In genomic region chr12:98002887-98003493, GRCh38 we compare ENCODE assay signal across 9 cellular contexts.
DNase-seq lines count a peak whose midpoint lies in the region; ATAC-seq and TF ChIP-seq lines count a peak whose summit lies in the region.
"Had no signal": no experiment of that assay in that cellular context is flagged by ENCODE, and none has a peak within 500 bp of the region (broad histone marks: within the 10 kb centered on the region; RNA-seq: fewer than 3 reads in every experiment).

No MANE protein-coding gene starts in this region.

- no peak overlapping the region for H3K4me3 Mint-ChIP-seq in MCF 10A (ENCODE audit: unreplicated experiment)
- H3K4me3 Mint-ChIP-seq: IgD-negative memory B cell had no signal

- no TSS peak for BruUV-seq in MCF 10A (replicated peaks; lab: Mats Ljungman, UMichigan)

- H3K4me1 Mint-ChIP-seq in MCF 10A (ENCODE audit: insufficient read depth, unreplicated experiment): no peaks in the 10 kb centered on the region

- peak; percentile 52 for TF ChIP-seq CTCF in MCF 10A (IDR thresholded peaks at IDR 0.05; ENCODE audit: unreplicated experiment)
- TF ChIP-seq CTCF in lung (IDR thresholded peaks at IDR 0.05; ENCODE audit: control extremely low read depth, extremely low read depth): no peak

- no peaks in the 10 kb centered on the region for H3K36me3 Mint-ChIP-seq in MCF 10A (ENCODE audit: insufficient read depth, unreplicated experiment)
- H3K36me3 Mint-ChIP-seq: IgD-negative memory B cell had no signal

- no peaks in the 10 kb centered on the region for H3K36me3 ChIP-seq in lung (ENCODE audit: control insufficient read depth in 2 of 2, insufficient read depth in 2 of 2, low read length in 2 of 2)

- ATAC-seq in GM18520 (IDR thresholded peaks at IDR 0.05; ENCODE audit: unreplicated experiment) (peak; percentile 61), HG03432 (IDR thresholded peaks at IDR 0.05; ENCODE audit: unreplicated experiment) (peak; percentile 67), lung (ENCODE audit: insufficient read depth, low FRiP score) (no peak), GM21447 (IDR thresholded peaks at IDR 0.05; ENCODE audit: unreplicated experiment) (no peak)

- peaks cover 22% of the 10 kb centered on the region for H3K27me3 Mint-ChIP-seq in MCF 10A (ENCODE audit: insufficient read depth, unreplicated experiment)

- H3K4me3 ChIP-seq in lung: no peak overlapping the region

- no peaks in the 10 kb centered on the region for H3K27me3 ChIP-seq in lung (ENCODE audit: control insufficient read depth, insufficient read depth)

- CTCF ChIA-PET in MCF 10A (lab: Yijun Ruan, JAX): interaction anchor here (0.6 to 1.2 kb wide), 16 partner anchors 15 to 1424 kb away, joined by 3 to 7 read pairs (median 3); no protein-coding TSS in a partner anchor

- DNase-seq in CMK (ENCODE audit: low read depth) (peak; percentile 15), NCI-H524 (lab: John Stamatoyannopoulos, UW) (peak; percentile 34 to 68), MCF 10A (ENCODE audit: unreplicated experiment) (peak; percentile 59), lung (ENCODE audit: low spot score) (peak; percentile 38), AG08396 (ENCODE audit: low spot score) (no peak)

- no peaks in the 10 kb centered on the region for H3K9me3 ChIP-seq in lung (ENCODE audit: control insufficient read depth in 2 of 2, insufficient read depth in 1 of 2, low read length in 1 of 2)

- POLR2A ChIA-PET in MCF 10A (lab: Yijun Ruan, JAX): no interaction called here

- WGBS in lung, 2 donors: 20 to 25% methylated on average over 9 of the region's 9 CpGs

- H3K9me3 Mint-ChIP-seq in MCF 10A (ENCODE audit: unreplicated experiment): no peaks in the 10 kb centered on the region
- H3K9me3 Mint-ChIP-seq: IgD-negative memory B cell had no signal

- no peak overlapping the region for H3K27ac Mint-ChIP-seq in MCF 10A (ENCODE audit: low read depth, unreplicated experiment)
- H3K27ac Mint-ChIP-seq: IgD-negative memory B cell had no signal

- H3K27ac ChIP-seq in lung (ENCODE audit: low read depth in 1 of 2, low read length in 1 of 2): no peak overlapping the region

- intact Hi-C loops in MCF 10A (cut with micrococcal nuclease): loop anchor here (1.0 to 10.0 kb wide), 6 partner anchors 286 to 1428 kb away; partner anchors contain the start of gene APAF1

- H3K4me1 ChIP-seq in lung (ENCODE audit: control insufficient read depth in 2 of 2, insufficient read depth in 2 of 2, low read length in 2 of 2): no peaks in the 10 kb centered on the region

Comparison
In these comparisons a context has a peak if more than half of its experiments do, and no peak if none do; other contexts are left out.
1. ATAC-seq: peak in GM18520 (single experiment) and HG03432 (single experiment); none in lung (single experiment) and GM21447 (single experiment).